In genomic region chr6:87829622-87830121, GRCh38 we compare ENCODE assay signal across 31 cellular contexts.
"Had no signal": no experiment of that assay in that cellular context is flagged by ENCODE, and none has a peak within 500 bp of the region (broad histone marks: within the 10 kb centered on the region; RNA-seq: fewer than 3 reads in every experiment).

No MANE protein-coding gene starts in this region.

- ATAC-seq: activated naive CD4-positive, alpha-beta T cell treated with anti-CD3 and anti-CD28 coated beads, Interleukin-2, amount 50 U/mL, for 72 hours; activated naive CD8-positive, alpha-beta T cell treated with anti-CD3 and anti-CD28 coated beads, Interleukin-2, amount 50 U/mL, for 24 hours; activated T-cell treated with anti-CD3 and anti-CD28 coated beads, Interleukin-2, amount 50 U/mL, for 4 hours had no signal

- H3K27me3 Mint-ChIP-seq: activated B cell treated with CpG ODN at 0.5 μM for 24 hours; activated naive CD8-positive, alpha-beta T cell treated with anti-CD3 and anti-CD28 coated beads, Interleukin-2, amount 50 U/mL, for 24 hours; brain had no signal

- H3K4me3 ChIP-seq: ascending aorta, Peyer's patch, SJCRH30 had no signal

- H3K27me3 ChIP-seq: ascending aorta, Peyer's patch, SJCRH30 had no signal

- H3K27ac Mint-ChIP-seq: activated B cell treated with CpG ODN at 0.5 μM for 24 hours; activated CD4-positive, alpha-beta T cell treated with anti-CD3 and anti-CD28 coated beads, Interleukin-2, amount 10 ng/mL, durations not matched to agents 24 days and 14 days; activated naive CD4-positive, alpha-beta T cell treated with anti-CD3 and anti-CD28 coated beads, Interleukin-2, amount 50 U/mL, for 72 hours; activated naive CD8-positive, alpha-beta T cell treated with anti-CD3 and anti-CD28 coated beads, Interleukin-2, amount 50 U/mL, for 24 hours; activated T-helper 2 cell treated with anti-CD3 and anti-CD28 coated beads, Interferon-gamma antibody, Interleukin-2, Interleukin-4, amounts not matched to agents 10 μg/mL and 5 μg/mL and 100 μg/mL, durations not matched to agents 14 hours and 24 hours and 36 hours; brain had no signal

- H3K9me2 ChIP-seq: SK-N-SH had no signal

- H3K27ac ChIP-seq: ascending aorta, Peyer's patch, RWPE1, SJCRH30 had no signal

- H3K4me2 ChIP-seq: SK-N-SH had no signal

- H3K9me3 Mint-ChIP-seq: activated B cell treated with CpG ODN at 0.5 μM for 24 hours; activated naive CD4-positive, alpha-beta T cell treated with anti-CD3 and anti-CD28 coated beads, Interleukin-2, amount 50 U/mL, for 72 hours; activated naive CD8-positive, alpha-beta T cell treated with anti-CD3 and anti-CD28 coated beads, Interleukin-2, amount 50 U/mL, for 24 hours; activated T-cell treated with anti-CD3 and anti-CD28 coated beads, Interleukin-2, amount 50 U/mL, for 4 hours; activated T-helper 2 cell treated with anti-CD3 and anti-CD28 coated beads, Interferon-gamma antibody, Interleukin-2, Interleukin-4, amounts not matched to agents 10 μg/mL and 5 μg/mL and 100 μg/mL, durations not matched to agents 14 hours and 24 hours and 36 hours; T-helper 1 cell treated with Interleukin-12 subunit alpha and Interleukin-12 subunit beta and Interleukin-4 antibody, amounts not matched to agents 30 μg/mL and 1 μg/mL, for 36 hours had no signal

- H3K9me3 ChIP-seq: ascending aorta, Peyer's patch, SJCRH30, SK-N-SH had no signal

- H3K36me3 ChIP-seq: ascending aorta, Peyer's patch, SJCRH30 had no signal

- DNase-seq: activated B cell treated with CpG ODN at 0.5 μM for 24 hours; activated CD4-positive, alpha-beta T cell treated with anti-CD3 and anti-CD28 coated beads for 1 hour; activated CD4-positive, alpha-beta T cell treated with anti-CD3 and anti-CD28 coated beads, Interleukin-2, amount 10 ng/mL, durations not matched to agents 24 days and 14 days; activated CD4-positive, alpha-beta T cell treated with anti-CD3 and anti-CD28 coated beads, Interleukin-2, amount 50 U/mL, for 48 hours; activated CD8-positive, alpha-beta memory T cell treated with anti-CD3 and anti-CD28 coated beads for 24 hours; activated naive CD8-positive, alpha-beta T cell treated with anti-CD3 and anti-CD28 coated beads, Interleukin-2, amount 50 U/mL, for 24 hours; activated T-cell treated with anti-CD3 and anti-CD28 coated beads, Interleukin-2, amount 50 U/mL, for 4 hours; amniotic stem cell; Kasumi-1; KBM-7; MV-4-11; NCI-H1092 treated with DMSO at 0.1 percent for 48 hours; NCI-H1417 treated with DMSO at 0.1 percent for 48 hours; NCI-H1694; NCI-H2029; NCI-H2107; NCI-H2171 treated with DMSO at 0.1 percent for 48 hours; NCI-H226; NCI-H526; NCI-H82; Peyer's patch; Right ventricle myocardium superior; SJCRH30; SK-N-SH; T-helper 9 cell had no signal

- H3K36me3 Mint-ChIP-seq: activated naive CD4-positive, alpha-beta T cell treated with anti-CD3 and anti-CD28 coated beads, Interleukin-2, amount 50 U/mL, for 72 hours; brain had no signal

- H3K4me1 ChIP-seq: ascending aorta had no signal

- H3K9ac ChIP-seq: SK-N-SH had no signal

- H3K4me3 Mint-ChIP-seq: activated B cell treated with CpG ODN at 0.5 μM for 24 hours; activated CD4-positive, alpha-beta T cell treated with anti-CD3 and anti-CD28 coated beads, Interleukin-2, amount 10 ng/mL, durations not matched to agents 24 days and 14 days; activated naive CD8-positive, alpha-beta T cell treated with anti-CD3 and anti-CD28 coated beads, Interleukin-2, amount 50 U/mL, for 24 hours; activated T-cell treated with anti-CD3 and anti-CD28 coated beads, Interleukin-2, amount 50 U/mL, for 4 hours; brain; T-helper 1 cell treated with Interleukin-12 subunit alpha and Interleukin-12 subunit beta and Interleukin-4 antibody, amounts not matched to agents 30 μg/mL and 1 μg/mL, for 36 hours had no signal
